9 cellular contexts compared by ENCODE assay signal in genomic region chr5:65213921-65214525, GRCh38.
DNase-seq lines count a peak whose midpoint lies in the region; ATAC-seq, FAIRE-seq and TF ChIP-seq lines count a peak whose summit lies in the region.
"Had no signal": no experiment of that assay in that cellular context is flagged by ENCODE, and none has a peak within 500 bp of the region (broad histone marks: within the 10 kb centered on the region; RNA-seq: fewer than 3 reads in every experiment).

No MANE protein-coding gene starts in this region.

- no peak overlapping the region for H3K27ac Mint-ChIP-seq in progenitor cell of endocrine pancreas

- peak; percentile 57 for FAIRE-seq in endothelial cell of umbilical vein (lab: Jason Lieb, UNC)
- FAIRE-seq: colon had no signal

- peaks cover 10% of the 10 kb centered on the region for H3K4me1 ChIP-seq in endothelial cell of umbilical vein (ENCODE audit: control insufficient read depth, extremely low read depth, insufficient read depth, low read length)

- DNase-seq in NCI-H2227 treated with DMSO at 0.1 percent for 48 hours (lab: John Stamatoyannopoulos, UW) (peak; percentile 0), endothelial cell of umbilical vein (ENCODE audit: low read depth, low spot score) (peak; percentile 28), progenitor cell of endocrine pancreas (ENCODE audit: low spot score, unreplicated experiment) (no peak), globus pallidus (ENCODE audit: low spot score) (no peak), NCI-H2196 (lab: John Stamatoyannopoulos, UW; ENCODE audit: unreplicated experiment) (no peak)
- DNase-seq in effector CD8-positive, alpha-beta T cell (lab: John Stamatoyannopoulos, UW): no peak

- no peaks in the 10 kb centered on the region for H3K27me3 Mint-ChIP-seq in progenitor cell of endocrine pancreas

- H3K79me2 ChIP-seq in endothelial cell of umbilical vein (ENCODE audit: control insufficient read depth, insufficient read depth, low read length): no peaks in the 10 kb centered on the region

- no peaks in the 10 kb centered on the region for H3K27me3 ChIP-seq in endothelial cell of umbilical vein (ENCODE audit: control insufficient read depth in 2 of 2, insufficient read depth in 2 of 2, low read length in 2 of 2)

- no peak for TF ChIP-seq POLR2A in endothelial cell of umbilical vein (IDR thresholded peaks at IDR 0.05; ENCODE audit: low read depth, low read length)

- POLR2A ChIA-PET in endothelial cell of umbilical vein (lab: Charles Lee): no interaction called here

- H2AFZ ChIP-seq in endothelial cell of umbilical vein (ENCODE audit: low read depth, low read length): no peak overlapping the region

- dilution Hi-C loops in endothelial cell of umbilical vein (cut with MboI; ENCODE audit: extremely low pct_ligation_motif_present, low sequenced_read_pairs): no loop called here

- H3K9ac ChIP-seq in endothelial cell of umbilical vein (replicated peaks; ENCODE audit: extremely low read depth, insufficient read depth, low read length): no peak overlapping the region

- peaks cover 0 to 6% of the 10 kb centered on the region in 2 experiments for H3K36me3 ChIP-seq in endothelial cell of umbilical vein (ENCODE audit: control insufficient read depth in 2 of 2, extremely low read depth in 1 of 2, insufficient read depth in 2 of 2, low read length in 2 of 2)

- no peak overlapping the region for H3K4me3 Mint-ChIP-seq in progenitor cell of endocrine pancreas (ENCODE audit: low read depth)

- peaks cover 2% of the 10 kb centered on the region for H3K36me3 Mint-ChIP-seq in progenitor cell of endocrine pancreas (ENCODE audit: insufficient read depth)

- H3K4me1 Mint-ChIP-seq in progenitor cell of endocrine pancreas (ENCODE audit: low read depth): no peaks in the 10 kb centered on the region

- ATAC-seq in HG02981 (IDR thresholded peaks at IDR 0.05; ENCODE audit: unreplicated experiment): no peak

- H3K27ac ChIP-seq in endothelial cell of umbilical vein (ENCODE audit: insufficient read depth, low read depth, low read length): no peak overlapping the region

- H4K20me1 ChIP-seq in endothelial cell of umbilical vein (replicated peaks; ENCODE audit: control insufficient read depth, extremely low read depth, insufficient read depth, low read length): no peaks in the 10 kb centered on the region

- TF ChIP-seq CTCF in GM12875 (IDR thresholded peaks at IDR 0.05; ENCODE audit: borderline replicate concordance, insufficient read depth, low read depth, low read length) (peak; percentile 34; the same call in 1 of the 2 replicates), endothelial cell of umbilical vein (IDR thresholded peaks at IDR 0.05; ENCODE audit: extremely low read depth in 1 of 2, insufficient read depth in 1 of 2, low read depth in 1 of 2, low read length in 2 of 2) (peak; percentile 44 to 50), progenitor cell of endocrine pancreas (IDR thresholded peaks at IDR 0.05; ENCODE audit: unreplicated experiment) (peak; percentile 55)

- H3K9me1 ChIP-seq in endothelial cell of umbilical vein (replicated peaks; ENCODE audit: control insufficient read depth, extremely low read depth, insufficient read depth, low read length): no peaks in the 10 kb centered on the region

- CTCF ChIA-PET in endothelial cell of umbilical vein (lab: Charles Lee): interaction anchor here (1.4 to 1.7 kb wide), 2 partner anchors 14 to 403 kb away, joined by 4 to 5 read pairs; no protein-coding TSS in a partner anchor

- H3K4me3 ChIP-seq in GM12875 (ENCODE audit: low read depth, low read length): no peak overlapping the region
- no peak overlapping the region for H3K4me3 ChIP-seq in endothelial cell of umbilical vein (replicated peaks in 1 of 3; ENCODE audit: insufficient read depth in 1 of 3, low read depth in 1 of 3, low read length in 3 of 3)

- no TSS peak for BruUV-seq in endothelial cell of umbilical vein (replicated peaks; lab: Mats Ljungman, UMichigan)

- intact Hi-C loops in endothelial cell of umbilical vein (cut with micrococcal nuclease): no loop called here

- no peak overlapping the region for H3K4me2 ChIP-seq in endothelial cell of umbilical vein (ENCODE audit: insufficient read depth, low read length)

- peaks cover 3% of the 10 kb centered on the region for H3K9me3 Mint-ChIP-seq in progenitor cell of endocrine pancreas (ENCODE audit: low read depth)

- no peaks in the 10 kb centered on the region for H3K9me3 ChIP-seq in endothelial cell of umbilical vein (replicated peaks; ENCODE audit: control insufficient read depth, insufficient read depth, low read length)

TF ChIP-seq in endothelial cell of umbilical vein, 7 proteins besides CTCF, POLR2A, EP300 and RAD21:
- TF ChIP-seq MAX (IDR thresholded peaks at IDR 0.05; ENCODE audit: insufficient read depth, insufficient read length): no peak
- no peak for TF ChIP-seq POLR2AphosphoS5 (IDR thresholded peaks at IDR 0.05; ENCODE audit: insufficient read depth, low read depth, low read length)
- no peak for TF ChIP-seq MYC (IDR thresholded peaks at IDR 0.05; ENCODE audit: low read depth, low read length)
- no peak for TF ChIP-seq EZH2 (IDR thresholded peaks at IDR 0.05; ENCODE audit: borderline replicate concordance, low read depth, low read length, severe bottlenecking)
- no peak for TF ChIP-seq FOS (IDR thresholded peaks at IDR 0.05; ENCODE audit: borderline replicate concordance, insufficient read depth, low read length)
- no peak for TF ChIP-seq JUN (IDR thresholded peaks at IDR 0.05; ENCODE audit: borderline replicate concordance, insufficient read depth, insufficient read length, low read depth)
- TF ChIP-seq GATA2 (IDR thresholded peaks at IDR 0.05; ENCODE audit: insufficient read depth, insufficient read length, low read depth, low read length): no peak

Comparison
In these comparisons a context has a peak if more than half of its experiments do, and no peak if none do; other contexts are left out.
1. DNase-seq: peak in NCI-H2227 treated with DMSO at 0.1 percent for 48 hours (single experiment) and endothelial cell of umbilical vein (single experiment); none in progenitor cell of endocrine pancreas (single experiment), globus pallidus (single experiment), effector CD8-positive, alpha-beta T cell (single experiment) and NCI-H2196 (single experiment).
2. Peak in every context shown above with its lines, with median percentiles within 50 percentile points of each other: CTCF ChIP-seq.